ENCODE assay signal across 38 cellular contexts in genomic region chr14:88545256-88545655, GRCh38. TPM values are rescaled to one million over a fixed set of nuclear protein-coding genes. Genes with fewer than 3 reads are reported as not detected.
"Had no signal": no experiment of that assay in that cellular context is flagged by ENCODE, and none has a peak within 500 bp of the region (broad histone marks: within the 10 kb centered on the region; RNA-seq: fewer than 3 reads in every experiment).

No MANE protein-coding gene starts in this region.

- H3K27ac ChIP-seq: adrenal gland, ascending aorta, body of pancreas, brain microvascular endothelial cell, breast epithelium, cardiac muscle cell had no signal

- H3K4me3 ChIP-seq: adrenal gland, ascending aorta, body of pancreas, breast epithelium, cardiac muscle cell had no signal

- ATAC-seq: activated naive CD4-positive, alpha-beta T cell treated with anti-CD3 and anti-CD28 coated beads, Interleukin-2, amount 50 U/mL, for 72 hours; activated naive CD8-positive, alpha-beta T cell treated with anti-CD3 and anti-CD28 coated beads, Interleukin-2, amount 50 U/mL, for 24 hours; activated T-cell treated with anti-CD3 and anti-CD28 coated beads, Interleukin-2, amount 50 U/mL, for 4 hours; activated T-cell treated with anti-CD3 and anti-CD28 coated beads, Interleukin-2, amount 50 U/mL, for 72 hours; activated T-helper 17 cell treated with anti-CD3 and anti-CD28 coated beads, Interleukin-2, amount 50 U/mL, for 72 hours; body of pancreas had no signal

- H3K9me3 ChIP-seq: adrenal gland, ascending aorta, body of pancreas, breast epithelium had no signal

- H3K27me3 ChIP-seq: adrenal gland, ascending aorta, body of pancreas, brain microvascular endothelial cell, breast epithelium, cardiac muscle cell had no signal

- H3K9me3 Mint-ChIP-seq: activated naive CD4-positive, alpha-beta T cell treated with anti-CD3 and anti-CD28 coated beads for 36 hours; activated naive CD4-positive, alpha-beta T cell treated with anti-CD3 and anti-CD28 coated beads, Interleukin-2, amount 10 ng/mL, durations not matched to agents 7 days and 5 days; activated naive CD4-positive, alpha-beta T cell treated with anti-CD3 and anti-CD28 coated beads, Interleukin-2, amount 50 U/mL, for 24 hours; activated naive CD4-positive, alpha-beta T cell treated with anti-CD3 and anti-CD28 coated beads, Interleukin-2, amount 50 U/mL, for 72 hours; activated naive CD8-positive, alpha-beta T cell treated with anti-CD3 and anti-CD28 coated beads for 36 hours; activated naive CD8-positive, alpha-beta T cell treated with anti-CD3 and anti-CD28 coated beads, Interleukin-2, amount 10 ng/mL, durations not matched to agents 7 days and 5 days; activated naive CD8-positive, alpha-beta T cell treated with anti-CD3 and anti-CD28 coated beads, Interleukin-2, amount 50 U/mL, for 24 hours; activated T-cell treated with anti-CD3 and anti-CD28 coated beads, Interleukin-2, amount 50 U/mL, for 24 hours; activated T-cell treated with anti-CD3 and anti-CD28 coated beads, Interleukin-2, amount 50 U/mL, for 4 hours; activated T-cell treated with anti-CD3 and anti-CD28 coated beads, Interleukin-2, amount 50 U/mL, for 72 hours; activated T-helper 1 cell treated with anti-CD3 and anti-CD28 coated beads, Interleukin-12 subunit alpha, Interleukin-12 subunit beta, Interleukin-2, Interleukin-4 antibody, amounts not matched to agents 30 ng/mL and 10 ng/mL and 1 ng/mL, durations not matched to agents 14 hours and 24 hours and 36 hours; activated T-helper 17 cell treated with anti-CD3 and anti-CD28 coated beads, Interleukin-2, amount 50 U/mL, for 72 hours; activated T-helper 2 cell treated with anti-CD3 and anti-CD28 coated beads, Interferon-gamma antibody, Interleukin-2, Interleukin-4, amounts not matched to agents 10 μg/mL and 5 μg/mL and 100 μg/mL, durations not matched to agents 14 hours and 24 hours and 36 hours; brain; central memory CD8-positive, alpha-beta T cell had no signal

- H3K36me3 Mint-ChIP-seq: activated naive CD4-positive, alpha-beta T cell treated with anti-CD3 and anti-CD28 coated beads, Interleukin-2, amount 10 ng/mL, durations not matched to agents 7 days and 5 days; activated naive CD4-positive, alpha-beta T cell treated with anti-CD3 and anti-CD28 coated beads, Interleukin-2, amount 50 U/mL, for 24 hours; activated naive CD4-positive, alpha-beta T cell treated with anti-CD3 and anti-CD28 coated beads, Interleukin-2, amount 50 U/mL, for 72 hours; activated naive CD8-positive, alpha-beta T cell; activated naive CD8-positive, alpha-beta T cell treated with anti-CD3 and anti-CD28 coated beads for 36 hours; activated naive CD8-positive, alpha-beta T cell treated with anti-CD3 and anti-CD28 coated beads, Interleukin-2, amount 10 ng/mL, durations not matched to agents 7 days and 5 days had no signal

- H3K27me3 Mint-ChIP-seq: brain had no signal

- H3K36me3 ChIP-seq: breast epithelium had no signal

- H3K4me1 Mint-ChIP-seq: activated naive CD4-positive, alpha-beta T cell treated with anti-CD3 and anti-CD28 coated beads, Interleukin-2, amount 10 ng/mL, durations not matched to agents 7 days and 5 days; activated naive CD4-positive, alpha-beta T cell treated with anti-CD3 and anti-CD28 coated beads, Interleukin-2, amount 50 U/mL, for 24 hours; activated naive CD8-positive, alpha-beta T cell treated with anti-CD3 and anti-CD28 coated beads for 36 hours; activated naive CD8-positive, alpha-beta T cell treated with anti-CD3 and anti-CD28 coated beads, Interleukin-2, amount 10 ng/mL, durations not matched to agents 7 days and 5 days; activated naive CD8-positive, alpha-beta T cell treated with anti-CD3 and anti-CD28 coated beads, Interleukin-2, amount 50 U/mL, for 24 hours; activated T-helper 17 cell treated with anti-CD3 and anti-CD28 coated beads, Interleukin-2, amount 50 U/mL, for 72 hours; central memory CD8-positive, alpha-beta T cell had no signal

- H3K27ac Mint-ChIP-seq: activated naive CD4-positive, alpha-beta T cell treated with anti-CD3 and anti-CD28 coated beads for 36 hours; activated naive CD4-positive, alpha-beta T cell treated with anti-CD3 and anti-CD28 coated beads, Interleukin-2, amount 10 ng/mL, durations not matched to agents 7 days and 5 days; activated naive CD4-positive, alpha-beta T cell treated with anti-CD3 and anti-CD28 coated beads, Interleukin-2, amount 50 U/mL, for 24 hours; activated naive CD4-positive, alpha-beta T cell treated with anti-CD3 and anti-CD28 coated beads, Interleukin-2, amount 50 U/mL, for 72 hours; activated naive CD8-positive, alpha-beta T cell; activated naive CD8-positive, alpha-beta T cell treated with anti-CD3 and anti-CD28 coated beads for 36 hours; activated naive CD8-positive, alpha-beta T cell treated with anti-CD3 and anti-CD28 coated beads, Interleukin-2, amount 10 ng/mL, durations not matched to agents 7 days and 5 days; activated naive CD8-positive, alpha-beta T cell treated with anti-CD3 and anti-CD28 coated beads, Interleukin-2, amount 50 U/mL, for 24 hours; activated T-cell treated with anti-CD3 and anti-CD28 coated beads, Interleukin-2, amount 50 U/mL, for 24 hours; activated T-cell treated with anti-CD3 and anti-CD28 coated beads, Interleukin-2, amount 50 U/mL, for 72 hours; activated T-helper 1 cell treated with anti-CD3 and anti-CD28 coated beads, Interleukin-12 subunit alpha, Interleukin-12 subunit beta, Interleukin-2, Interleukin-4 antibody, amounts not matched to agents 30 ng/mL and 10 ng/mL and 1 ng/mL, durations not matched to agents 14 hours and 24 hours and 36 hours; activated T-helper 17 cell treated with anti-CD3 and anti-CD28 coated beads, Interleukin-2, amount 50 U/mL, for 72 hours; activated T-helper 2 cell treated with anti-CD3 and anti-CD28 coated beads, Interferon-gamma antibody, Interleukin-2, Interleukin-4, amounts not matched to agents 10 μg/mL and 5 μg/mL and 100 μg/mL, durations not matched to agents 14 hours and 24 hours and 36 hours; brain had no signal

- H3K4me3 Mint-ChIP-seq: activated naive CD4-positive, alpha-beta T cell treated with anti-CD3 and anti-CD28 coated beads for 36 hours; activated naive CD4-positive, alpha-beta T cell treated with anti-CD3 and anti-CD28 coated beads, Interleukin-2, amount 10 ng/mL, durations not matched to agents 7 days and 5 days; activated naive CD4-positive, alpha-beta T cell treated with anti-CD3 and anti-CD28 coated beads, Interleukin-2, amount 50 U/mL, for 24 hours; activated naive CD8-positive, alpha-beta T cell; activated naive CD8-positive, alpha-beta T cell treated with anti-CD3 and anti-CD28 coated beads for 36 hours; activated naive CD8-positive, alpha-beta T cell treated with anti-CD3 and anti-CD28 coated beads, Interleukin-2, amount 10 ng/mL, durations not matched to agents 7 days and 5 days; activated naive CD8-positive, alpha-beta T cell treated with anti-CD3 and anti-CD28 coated beads, Interleukin-2, amount 50 U/mL, for 24 hours; activated T-cell treated with anti-CD3 and anti-CD28 coated beads, Interleukin-2, amount 50 U/mL, for 24 hours; activated T-cell treated with anti-CD3 and anti-CD28 coated beads, Interleukin-2, amount 50 U/mL, for 4 hours; activated T-cell treated with anti-CD3 and anti-CD28 coated beads, Interleukin-2, amount 50 U/mL, for 72 hours; activated T-helper 1 cell treated with anti-CD3 and anti-CD28 coated beads, Interleukin-12 subunit alpha, Interleukin-12 subunit beta, Interleukin-2, Interleukin-4 antibody, amounts not matched to agents 30 ng/mL and 10 ng/mL and 1 ng/mL, durations not matched to agents 14 hours and 24 hours and 36 hours; activated T-helper 17 cell treated with anti-CD3 and anti-CD28 coated beads, Interleukin-2, amount 50 U/mL, for 72 hours; brain; central memory CD8-positive, alpha-beta T cell had no signal

- DNase-seq: activated effector memory CD4-positive, alpha-beta T cell treated with anti-CD3 and anti-CD28 coated beads, Interleukin-2, amount 50 U/mL, for 16 hours; activated effector memory CD4-positive, alpha-beta T cell treated with Interleukin-2 at 50 U/mL for 16 hours; activated gamma-delta T cell; activated gamma-delta T cell treated with Interleukin-2 at 50 U/mL for 16 hours; activated naive CD4-positive, alpha-beta T cell; activated naive CD4-positive, alpha-beta T cell treated with anti-CD3 and anti-CD28 coated beads for 36 hours; activated naive CD4-positive, alpha-beta T cell treated with anti-CD3 and anti-CD28 coated beads, Interleukin-2, amount 10 ng/mL, durations not matched to agents 7 days and 5 days; activated naive CD4-positive, alpha-beta T cell treated with anti-CD3 and anti-CD28 coated beads, Interleukin-2, amount 50 U/mL, for 16 hours; activated naive CD4-positive, alpha-beta T cell treated with Interleukin-2 at 50 U/mL for 16 hours; activated naive CD8-positive, alpha-beta T cell treated with anti-CD3 and anti-CD28 coated beads for 36 hours; activated naive CD8-positive, alpha-beta T cell treated with anti-CD3 and anti-CD28 coated beads, Interleukin-2, amount 10 ng/mL, durations not matched to agents 7 days and 5 days; activated naive CD8-positive, alpha-beta T cell treated with anti-CD3 and anti-CD28 coated beads, Interleukin-2, amount 50 U/mL, for 24 hours; activated T-cell treated with anti-CD3 and anti-CD28 coated beads, Interleukin-2, amount 50 U/mL, for 1 hour; activated T-cell treated with anti-CD3 and anti-CD28 coated beads, Interleukin-2, amount 50 U/mL, for 24 hours; activated T-cell treated with anti-CD3 and anti-CD28 coated beads, Interleukin-2, amount 50 U/mL, for 4 hours; activated T-cell treated with anti-CD3 and anti-CD28 coated beads, Interleukin-2, amount 50 U/mL, for 48 hours; activated T-cell treated with anti-CD3 and anti-CD28 coated beads, Interleukin-2, amount 50 U/mL, for 72 hours; adrenal gland; amniotic stem cell; amygdala; anterior cingulate cortex; aorta; body of pancreas; brain microvascular endothelial cell; caudate nucleus; central memory CD4-positive, alpha-beta T cell; cerebellar nuclear complex had no signal

- H3K4me1 ChIP-seq: breast epithelium had no signal

RNA-seq across cellular contexts. Expression of gene PTPN21, which starts 9.6 kb away (rescaled TPM):
- total RNA-seq: activated naive CD4-positive, alpha-beta T cell treated with anti-CD3 and anti-CD28 coated beads, Interleukin-2, amount 50 U/mL, for 72 hours; activated naive CD8-positive, alpha-beta T cell treated with anti-CD3 and anti-CD28 coated beads, Interleukin-2, amount 10 ng/mL, durations not matched to agents 7 days and 5 days; activated T-helper 17 cell treated with anti-CD3 and anti-CD28 coated beads, Interleukin-2, amount 50 U/mL, for 72 hours had no signal
